ENCODE assay signal across 18 cellular contexts in genomic region chr14:98177551-98177950, GRCh38.
DNase-seq lines count a peak whose midpoint lies in the region; ATAC-seq, FAIRE-seq and TF ChIP-seq lines count a peak whose summit lies in the region.
"Had no signal": no experiment of that assay in that cellular context is flagged by ENCODE, and none has a peak within 500 bp of the region (broad histone marks: within the 10 kb centered on the region; RNA-seq: fewer than 3 reads in every experiment).

No MANE protein-coding gene starts in this region.

- peak; percentile 46 for ATAC-seq in activated CD8-positive, alpha-beta memory T cell treated with anti-CD3 and anti-CD28 coated beads, Interleukin-2, amount 10 ng/mL, durations not matched to agents 7 days and 5 days
- ATAC-seq in GM12878 (peak; percentile 68), HG03378 (IDR thresholded peaks at IDR 0.05; ENCODE audit: unreplicated experiment) (no peak), GM18873 (IDR thresholded peaks at IDR 0.05; ENCODE audit: low FRiP score, unreplicated experiment) (no peak)
- ATAC-seq: esophagus mucosa had no signal

- POLR2A ChIA-PET in GM12878 (lab: Charles Lee): interaction anchor here (2.1 kb wide), 1 partner anchor 8 kb away, joined by 7 read pairs; no protein-coding TSS in a partner anchor

- H2AFZ ChIP-seq in GM12878 (ENCODE audit: control insufficient read depth, low read depth, low read length): no peak overlapping the region

- H3K4me1 Mint-ChIP-seq in activated CD8-positive, alpha-beta memory T cell treated with anti-CD3 and anti-CD28 coated beads, Interleukin-2, amount 10 ng/mL, durations not matched to agents 7 days and 5 days: peaks cover 80% of the 10 kb centered on the region

- H3K4me2 ChIP-seq in GM12878 (ENCODE audit: control insufficient read depth, insufficient read depth): no peak overlapping the region
- H3K4me2 ChIP-seq: BLaER1 treated with 17β-estradiol and CSF1 and Interleukin-3, amounts not matched to agents 10 nM and 100 nM had no signal

- in situ Hi-C loops in GM12878 (cut with MboI): no loop called here

- SMC1A ChIA-PET in GM12878 (lab: Charles Lee; ENCODE audit: uncharacterized antibody, unreplicated experiment): interaction anchor here (1.0 to 25.6 kb wide), 5 partner anchors 8 to 144 kb away, joined by 3 to 461 read pairs (median 4); no protein-coding TSS in a partner anchor

- no peaks in the 10 kb centered on the region for H3K36me3 ChIP-seq in GM12878 (ENCODE audit: control insufficient read depth in 2 of 2, insufficient read depth in 2 of 2, low read length in 1 of 2)
- H3K36me3 ChIP-seq: BLaER1 treated with 17β-estradiol and CSF1 and Interleukin-3, amounts not matched to agents 10 nM and 100 nM; ovary; spleen; thyroid gland had no signal

- no peak overlapping the region for H3K9ac ChIP-seq in GM12878 (ENCODE audit: control insufficient read depth, insufficient read depth, low read length)
- H3K9ac ChIP-seq: BLaER1 treated with 17β-estradiol and CSF1 and Interleukin-3, amounts not matched to agents 10 nM and 100 nM had no signal

- TF ChIP-seq RAD21 in GM12878 (IDR thresholded peaks at IDR 0.05; ENCODE audit: insufficient read depth, low read depth, low read length): no peak

- no TSS peak for BruUV-seq in GM12878 (replicated peaks; lab: Mats Ljungman, UMichigan)

- no peak overlapping the region for H3K4me3 ChIP-seq in GM12878
- H3K4me3 ChIP-seq: BLaER1 treated with 17β-estradiol and CSF1 and Interleukin-3, amounts not matched to agents 10 nM and 100 nM; ovary; spleen; thyroid gland had no signal

- peak in 3 of 5 donors; percentile 23 to 77 (median 35) for DNase-seq in T-helper 1 cell
- peak; percentile 73 for DNase-seq in activated CD8-positive, alpha-beta memory T cell treated with anti-CD3 and anti-CD28 coated beads, Interleukin-2, amount 10 ng/mL, durations not matched to agents 7 days and 5 days
- DNase-seq in GM12878 (ENCODE audit: low read depth, low spot score): no peak
- DNase-seq in stimulated activated CD8-positive, alpha-beta memory T cell treated with anti-CD3 and anti-CD28 coated beads, Interleukin-15, amount 100 ng/mL, for 48 hours (ENCODE audit: low read depth in 2 of 2): peak; percentile 66 to 76
- DNase-seq in NCI-H2227 (lab: John Stamatoyannopoulos, UW; ENCODE audit: unreplicated experiment): no peak
- DNase-seq in COLO668 (lab: John Stamatoyannopoulos, UW; ENCODE audit: unreplicated experiment): no peak
- DNase-seq: activated gamma-delta T cell, IMR-90, NCI-H1417 treated with DMSO at 0.1 percent for 48 hours, NCI-H524 treated with DMSO at 0.1 percent for 48 hours, ovary, spleen, thyroid gland had no signal

- H3K27me3 Mint-ChIP-seq in activated CD8-positive, alpha-beta memory T cell treated with anti-CD3 and anti-CD28 coated beads, Interleukin-2, amount 10 ng/mL, durations not matched to agents 7 days and 5 days: no peaks in the 10 kb centered on the region

- no peak overlapping the region for H3K27ac ChIP-seq in GM12878 (ENCODE audit: control insufficient read depth, insufficient read depth)
- H3K27ac ChIP-seq: BLaER1 treated with 17β-estradiol and CSF1 and Interleukin-3, amounts not matched to agents 10 nM and 100 nM; ovary; thyroid gland had no signal

- H3K36me3 Mint-ChIP-seq in activated CD8-positive, alpha-beta memory T cell treated with anti-CD3 and anti-CD28 coated beads, Interleukin-2, amount 10 ng/mL, durations not matched to agents 7 days and 5 days: no peaks in the 10 kb centered on the region

- TF ChIP-seq POLR2A in GM12878 (IDR thresholded peaks at IDR 0.05; ENCODE audit: low read depth, low read length): no peak

- FAIRE-seq in GM12878 (lab: Jason Lieb, UNC): no peak
- FAIRE-seq: G401.6 had no signal

- intact Hi-C loops in GM12878 (cut with micrococcal nuclease; ENCODE audit: unreplicated experiment): no loop called here

- TF ChIP-seq EP300 in GM12878 (IDR thresholded peaks at IDR 0.05; ENCODE audit: borderline replicate concordance in 1 of 2, control insufficient read depth in 1 of 2, low read depth in 2 of 2, low read length in 2 of 2): no peak

- no peak overlapping the region for H3K4me3 Mint-ChIP-seq in activated CD8-positive, alpha-beta memory T cell treated with anti-CD3 and anti-CD28 coated beads, Interleukin-2, amount 10 ng/mL, durations not matched to agents 7 days and 5 days

- no peaks in the 10 kb centered on the region for H3K9me3 ChIP-seq in GM12878 (replicated peaks; ENCODE audit: control insufficient read depth, insufficient read depth, low read length)
- H3K9me3 ChIP-seq: BLaER1 treated with 17β-estradiol and CSF1 and Interleukin-3, amounts not matched to agents 10 nM and 100 nM; ovary; spleen; thyroid gland had no signal

- no peaks in the 10 kb centered on the region; the same call in 1 of the 2 replicates for H3K4me1 ChIP-seq in GM12878 (ENCODE audit: control insufficient read depth, insufficient read depth, low read length)
- H3K4me1 ChIP-seq: thyroid gland had no signal

- no peaks in the 10 kb centered on the region for H3K27me3 ChIP-seq in GM12878 (replicated peaks in 1 of 2; ENCODE audit: control insufficient read depth in 2 of 2, insufficient read depth in 2 of 2, low read length in 1 of 2)
- H3K27me3 ChIP-seq: BLaER1 treated with 17β-estradiol and CSF1 and Interleukin-3, amounts not matched to agents 10 nM and 100 nM; ovary; spleen; thyroid gland had no signal

- RAD21 ChIA-PET in GM12878 (lab: Charles Lee; ENCODE audit: unreplicated experiment): interaction anchor here (14.0 kb wide), 1 partner anchor 23 kb away, joined by 309 read pairs; no protein-coding TSS in a partner anchor

- TF ChIP-seq CTCF in GM12878 (IDR thresholded peaks at IDR 0.05 in 2 of 3, conservative IDR thresholded peaks at IDR 0.05 in 1 of 3; ENCODE audit: control insufficient read depth in 2 of 3, extremely low read depth in 1 of 3, insufficient read depth in 1 of 3, low read depth in 3 of 3, low read length in 3 of 3): no peak

- H3K27ac Mint-ChIP-seq in activated CD8-positive, alpha-beta memory T cell treated with anti-CD3 and anti-CD28 coated beads, Interleukin-2, amount 10 ng/mL, durations not matched to agents 7 days and 5 days: peak overlapping the region; percentile 89

- CTCF ChIA-PET in activated CD8-positive, alpha-beta memory T cell treated with anti-CD3 and anti-CD28 coated beads, Interleukin-2, amount 10 ng/mL, durations not matched to agents 7 days and 5 days (lab: Charles Lee): no interaction called here
- CTCF ChIA-PET in GM12878 (lab: Yijun Ruan, JAX): no interaction called here

- H3K79me2 ChIP-seq in GM12878 (ENCODE audit: control insufficient read depth, insufficient read depth, low read length): no peaks in the 10 kb centered on the region

- H3K9me3 Mint-ChIP-seq in activated CD8-positive, alpha-beta memory T cell treated with anti-CD3 and anti-CD28 coated beads, Interleukin-2, amount 10 ng/mL, durations not matched to agents 7 days and 5 days (ENCODE audit: low read depth): no peaks in the 10 kb centered on the region

- no peaks in the 10 kb centered on the region for H4K20me1 ChIP-seq in GM12878 (ENCODE audit: control insufficient read depth, insufficient read depth)
- H4K20me1 ChIP-seq: BLaER1 treated with 17β-estradiol and CSF1 and Interleukin-3, amounts not matched to agents 10 nM and 100 nM had no signal

- WGBS in GM12878 (ENCODE audit: insufficient coverage, insufficient replicate concordance, low lambda C conversion rate, missing lambda C conversion rate): 0% methylated on average over 1 of the region's 1 CpG

TF ChIP-seq in GM12878, 131 proteins besides CTCF, POLR2A, EP300 and RAD21 (continues in another document):
- no peak for TF ChIP-seq ZNF207 (IDR thresholded peaks at IDR 0.05; ENCODE audit: borderline replicate concordance)
- TF ChIP-seq CHD4 (IDR thresholded peaks at IDR 0.05): no peak
- no peak for TF ChIP-seq RBBP5 (conservative IDR thresholded peaks at IDR 0.05)
- peak; percentile 80 for TF ChIP-seq EED (IDR thresholded peaks at IDR 0.05; ENCODE audit: low read depth)
- TF ChIP-seq MAX (IDR thresholded peaks at IDR 0.05; ENCODE audit: low read depth, low read length): no peak
- peak; percentile 52; the same call in 1 of the 2 replicates for TF ChIP-seq RUNX3 (IDR thresholded peaks at IDR 0.05; ENCODE audit: low read length)
- TF ChIP-seq RCOR1 (conservative IDR thresholded peaks at IDR 0.05; ENCODE audit: low read depth, low read length): no peak
- no peak for TF ChIP-seq CHD2 (IDR thresholded peaks at IDR 0.05; ENCODE audit: borderline replicate concordance, low read depth, low read length)
- peak; percentile 33 for TF ChIP-seq BCL3 (IDR thresholded peaks at IDR 0.05; ENCODE audit: borderline replicate concordance, insufficient read depth, low read depth, low read length, poor library complexity, severe bottlenecking)
- TF ChIP-seq RELA (IDR thresholded peaks at IDR 0.05; ENCODE audit: borderline replicate concordance, partially characterized antibody): no peak
- 0 out of 2 replicates have a peak, but pooled peaks have one; percentile 18 for TF ChIP-seq RELB (IDR thresholded peaks at IDR 0.05; ENCODE audit: low read depth)
- peak; percentile 38; the same call in 1 of the 2 replicates for TF ChIP-seq CREM (IDR thresholded peaks at IDR 0.05; ENCODE audit: low read depth)

Comparison
In these comparisons a context has a peak if more than half of its experiments do, and no peak if none do; other contexts are left out.
1. DNase-seq: peak in T-helper 1 cell (3 of 5), activated CD8-positive, alpha-beta memory T cell treated with anti-CD3 and anti-CD28 coated beads, Interleukin-2, amount 10 ng/mL, durations not matched to agents 7 days and 5 days (single experiment) and stimulated activated CD8-positive, alpha-beta memory T cell treated with anti-CD3 and anti-CD28 coated beads, Interleukin-15, amount 100 ng/mL, for 48 hours (2 of 2); none in GM12878 (single experiment), NCI-H2227 (single experiment) and COLO668 (single experiment).
2. ATAC-seq: peak in activated CD8-positive, alpha-beta memory T cell treated with anti-CD3 and anti-CD28 coated beads, Interleukin-2, amount 10 ng/mL, durations not matched to agents 7 days and 5 days (single experiment) and GM12878 (single experiment); none in HG03378 (single experiment) and GM18873 (single experiment).